7 cellular contexts compared by ENCODE assay signal in the genomic region with DNA sequence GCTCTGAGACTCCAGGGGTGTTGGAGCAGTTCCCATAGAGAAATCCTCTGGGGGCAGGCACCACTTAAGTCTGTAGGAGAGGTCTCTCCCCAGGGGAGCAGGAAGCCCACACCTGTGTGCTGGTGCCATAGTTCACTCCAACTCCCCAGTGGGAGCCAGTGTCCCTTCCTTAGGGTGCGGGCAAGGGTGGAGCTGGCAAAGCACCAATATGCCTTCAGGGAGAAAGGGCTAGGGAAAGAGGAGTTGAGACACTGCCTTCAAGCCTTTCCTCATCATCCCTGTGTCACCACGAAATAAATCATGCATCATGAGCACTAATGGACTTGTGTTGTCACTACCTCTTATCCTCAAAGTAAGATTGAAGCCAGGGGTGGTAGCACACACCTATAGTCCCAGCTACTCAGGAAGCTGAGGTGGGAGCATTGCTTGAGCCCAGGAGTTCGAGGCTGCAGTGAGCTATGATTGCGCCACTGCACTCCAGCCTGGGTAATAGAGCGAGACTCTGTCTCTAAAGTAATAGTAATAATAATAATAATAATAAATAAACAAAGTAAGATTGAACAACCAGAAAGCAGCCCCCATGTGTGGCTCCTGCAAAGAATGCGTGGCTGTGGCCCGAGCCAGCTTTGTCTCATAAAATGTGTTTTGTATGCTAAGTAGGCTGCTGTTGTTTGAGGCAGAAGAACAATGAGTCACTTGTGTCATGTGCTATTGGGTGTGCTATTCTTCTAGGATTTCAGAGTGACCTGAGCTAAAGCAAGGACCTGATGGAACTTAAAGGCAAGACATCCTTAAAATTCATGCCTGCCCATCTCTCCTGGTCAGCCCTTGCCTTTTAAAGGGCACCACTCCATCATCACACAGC. TPM values are rescaled to one million over a fixed set of nuclear protein-coding genes. Genes with fewer than 3 reads are reported as not detected.
DNase-seq lines count a peak whose midpoint lies in the region; FAIRE-seq and TF ChIP-seq lines count a peak whose summit lies in the region.
"Had no signal": no experiment of that assay in that cellular context is flagged by ENCODE, and none has a peak within 500 bp of the region (broad histone marks: within the 10 kb centered on the region; RNA-seq: fewer than 3 reads in every experiment).

No MANE protein-coding gene starts in this region.

- no peaks in the 10 kb centered on the region for H3K9me3 ChIP-seq in kidney (ENCODE audit: control insufficient read depth in 1 of 2, low read length in 2 of 2)

- no peaks in the 10 kb centered on the region for H3K36me3 Mint-ChIP-seq in activated naive CD4-positive, alpha-beta T cell treated with anti-CD3 and anti-CD28 coated beads for 36 hours (ENCODE audit: low read depth)

- H3K4me3 Mint-ChIP-seq in activated naive CD4-positive, alpha-beta T cell treated with anti-CD3 and anti-CD28 coated beads for 36 hours: no peak overlapping the region

- CTCF ChIA-PET in activated naive CD4-positive, alpha-beta T cell treated with anti-CD3 and anti-CD28 coated beads for 36 hours (lab: Charles Lee): interaction anchor here (0.6 kb wide), 1 partner anchor 1226 kb away, joined by 3 read pairs; no protein-coding TSS in a partner anchor

- H3K27ac ChIP-seq in dorsolateral prefrontal cortex: peak overlapping the region; percentile 84 to 100 (median 97)
- H3K27ac ChIP-seq in kidney (ENCODE audit: low read depth in 2 of 2, low read length in 2 of 2): peak overlapping the region in 1 of 2 donors; percentile 59

- peaks cover 19 to 22% of the 10 kb centered on the region in 2 donors for H3K4me1 ChIP-seq in kidney (ENCODE audit: control insufficient read depth in 1 of 2, insufficient read depth in 1 of 2, low read depth in 1 of 2, low read length in 2 of 2)

- no peak for FAIRE-seq in kidney (lab: Jason Lieb, UNC)

- intact Hi-C loops in dorsolateral prefrontal cortex (cut with DNase I): loop anchor here (2.0 to 5.0 kb wide), 4 partner anchors 23 to 89 kb away; a partner anchor contains a TSS
- intact Hi-C loops in activated naive CD4-positive, alpha-beta T cell treated with anti-CD3 and anti-CD28 coated beads for 36 hours (cut with micrococcal nuclease): no loop called here
- intact Hi-C loops in kidney (cut with DNase I): no loop called here

- H3K9ac ChIP-seq in kidney (ENCODE audit: low read length in 2 of 2): no peak overlapping the region

- peak; percentile 39 for DNase-seq in HT-29 (ENCODE audit: low spot score)
- peak in 8 of 10 donors; percentile 56 to 82 (median 68) for DNase-seq in dorsolateral prefrontal cortex
- peak; percentile 98 for DNase-seq in pons (ENCODE audit: low spot score)
- DNase-seq in activated naive CD4-positive, alpha-beta T cell treated with anti-CD3 and anti-CD28 coated beads for 36 hours: no peak
- no peak for DNase-seq in kidney
- DNase-seq in SHP77 treated with DMSO at 0.1 percent for 48 hours (lab: John Stamatoyannopoulos, UW): no peak
- DNase-seq: effector CD8-positive, alpha-beta T cell had no signal

- H3K27me3 Mint-ChIP-seq in activated naive CD4-positive, alpha-beta T cell treated with anti-CD3 and anti-CD28 coated beads for 36 hours (ENCODE audit: low read depth): no peaks in the 10 kb centered on the region

- H3K9me3 Mint-ChIP-seq in activated naive CD4-positive, alpha-beta T cell treated with anti-CD3 and anti-CD28 coated beads for 36 hours: no peaks in the 10 kb centered on the region

- H3K27ac Mint-ChIP-seq in activated naive CD4-positive, alpha-beta T cell treated with anti-CD3 and anti-CD28 coated beads for 36 hours: no peak overlapping the region

- TF ChIP-seq CTCF in dorsolateral prefrontal cortex (IDR thresholded peaks at IDR 0.05 in 54 of 56, conservative IDR thresholded peaks at IDR 0.05 in 2 of 56; ENCODE audit: low read depth in 1 of 56, partially characterized antibody in 56 of 56): no peak
- TF ChIP-seq CTCF in kidney (IDR thresholded peaks at IDR 0.05; ENCODE audit: borderline replicate concordance, extremely low read depth, insufficient read depth): no peak

- H3K4me3 ChIP-seq in dorsolateral prefrontal cortex: peak overlapping the region in 5 of 59 donors; percentile 4 to 21 (median 9)
- H3K4me3 ChIP-seq in kidney (ENCODE audit: low read length in 2 of 2): no peak overlapping the region

- no peaks in the 10 kb centered on the region for H3K27me3 ChIP-seq in dorsolateral prefrontal cortex

- H3K4me1 Mint-ChIP-seq in activated naive CD4-positive, alpha-beta T cell treated with anti-CD3 and anti-CD28 coated beads for 36 hours (ENCODE audit: low read depth): peaks cover 16% of the 10 kb centered on the region

- no peaks in the 10 kb centered on the region for H3K36me3 ChIP-seq in kidney (ENCODE audit: control insufficient read depth in 1 of 2, insufficient read depth in 2 of 2, low read length in 2 of 2)

RNA-seq across cellular contexts. Expression of a gene that starts 6.7 kb away (rescaled TPM):
- total RNA-seq in HT-29 (2014; rRNA removed; shearing (Covaris generic)): not detected in 2 replicates
- 10 to 100 TPM in 111 of 120 experiments, 1 to 10 TPM in 9; 7.0 to 50.7 (median 15.4) TPM for total RNA-seq in dorsolateral prefrontal cortex
- total RNA-seq in activated naive CD4-positive, alpha-beta T cell treated with anti-CD3 and anti-CD28 coated beads for 36 hours: not detected
- 46.3 TPM for total RNA-seq in kidney
- 15.0 TPM for polyA plus RNA-seq in kidney (ENCODE audit: insufficient read depth, low read depth, low replicate concordance)

RNA-seq across cellular contexts. Expression of a gene that starts 8.7 kb away (rescaled TPM):
- total RNA-seq in HT-29 (2014; rRNA removed; shearing (Covaris generic)): 39.0 and 58.2 TPM in 2 replicates
- total RNA-seq in dorsolateral prefrontal cortex: under 1 TPM in 12 of 120 experiments, not detected in 108; 0.22 to 0.88 (median 0.48) TPM
- not detected for total RNA-seq in activated naive CD4-positive, alpha-beta T cell treated with anti-CD3 and anti-CD28 coated beads for 36 hours
- 21.1 TPM for total RNA-seq in kidney
- polyA plus RNA-seq in kidney (ENCODE audit: insufficient read depth, low read depth, low replicate concordance): 33.3 TPM

RNA-seq across cellular contexts. Expression of a gene that starts 24.3 kb away (rescaled TPM):
- total RNA-seq in HT-29 (2014; rRNA removed; shearing (Covaris generic)): 64.2 and 65.2 TPM in 2 replicates
- total RNA-seq in dorsolateral prefrontal cortex (10 to 100 TPM in 68 of 120 experiments, 1 to 10 TPM in 52; 1.0 to 62.8 (median 11.5) TPM), kidney (17.5 TPM)
- under 1 TPM in 1 of 2 experiments, not detected in 1; 0.21 TPM for total RNA-seq in activated naive CD4-positive, alpha-beta T cell treated with anti-CD3 and anti-CD28 coated beads for 36 hours
- polyA plus RNA-seq in kidney (ENCODE audit: insufficient read depth, low read depth, low replicate concordance): 22.0 TPM

RNA-seq across cellular contexts. Expression of a gene that starts 43.5 kb away (rescaled TPM):
- total RNA-seq in HT-29 (2014; rRNA removed; shearing (Covaris generic)): 0.79 TPM in 1 of 2 replicates, not detected in the other
- 1 to 10 TPM in 57 of 120 experiments, under 1 TPM in 47, not detected in 16; 0.23 to 3.6 (median 1.1) TPM for total RNA-seq in dorsolateral prefrontal cortex
- not detected for total RNA-seq in activated naive CD4-positive, alpha-beta T cell treated with anti-CD3 and anti-CD28 coated beads for 36 hours
- total RNA-seq in kidney: 0.25 TPM
- polyA plus RNA-seq in kidney (ENCODE audit: insufficient read depth, low read depth, low replicate concordance): not detected

Comparison
In these comparisons a context has a peak if more than half of its experiments do, and no peak if none do; other contexts are left out.
1. DNase-seq: peak in HT-29 (single experiment), dorsolateral prefrontal cortex (8 of 10) and pons (single experiment); none in activated naive CD4-positive, alpha-beta T cell treated with anti-CD3 and anti-CD28 coated beads for 36 hours (single experiment), kidney (single experiment) and SHP77 treated with DMSO at 0.1 percent for 48 hours (single experiment).
2. RNA of a gene that starts 8.7 kb away (total RNA-seq): 39.0 to 58.2 TPM in HT-29 and 21.1 TPM in kidney (single experiment); 0.22 to 0.88 TPM in dorsolateral prefrontal cortex and not detected in activated naive CD4-positive, alpha-beta T cell treated with anti-CD3 and anti-CD28 coated beads for 36 hours; every median in the first group is over 10 times any median in the second.
3. intact Hi-C loops: an anchor here in dorsolateral prefrontal cortex (2.0 to 5.0 kb wide); none called in activated naive CD4-positive, alpha-beta T cell treated with anti-CD3 and anti-CD28 coated beads for 36 hours and kidney.